8 cellular contexts compared by ENCODE assay signal in the genomic region with DNA sequence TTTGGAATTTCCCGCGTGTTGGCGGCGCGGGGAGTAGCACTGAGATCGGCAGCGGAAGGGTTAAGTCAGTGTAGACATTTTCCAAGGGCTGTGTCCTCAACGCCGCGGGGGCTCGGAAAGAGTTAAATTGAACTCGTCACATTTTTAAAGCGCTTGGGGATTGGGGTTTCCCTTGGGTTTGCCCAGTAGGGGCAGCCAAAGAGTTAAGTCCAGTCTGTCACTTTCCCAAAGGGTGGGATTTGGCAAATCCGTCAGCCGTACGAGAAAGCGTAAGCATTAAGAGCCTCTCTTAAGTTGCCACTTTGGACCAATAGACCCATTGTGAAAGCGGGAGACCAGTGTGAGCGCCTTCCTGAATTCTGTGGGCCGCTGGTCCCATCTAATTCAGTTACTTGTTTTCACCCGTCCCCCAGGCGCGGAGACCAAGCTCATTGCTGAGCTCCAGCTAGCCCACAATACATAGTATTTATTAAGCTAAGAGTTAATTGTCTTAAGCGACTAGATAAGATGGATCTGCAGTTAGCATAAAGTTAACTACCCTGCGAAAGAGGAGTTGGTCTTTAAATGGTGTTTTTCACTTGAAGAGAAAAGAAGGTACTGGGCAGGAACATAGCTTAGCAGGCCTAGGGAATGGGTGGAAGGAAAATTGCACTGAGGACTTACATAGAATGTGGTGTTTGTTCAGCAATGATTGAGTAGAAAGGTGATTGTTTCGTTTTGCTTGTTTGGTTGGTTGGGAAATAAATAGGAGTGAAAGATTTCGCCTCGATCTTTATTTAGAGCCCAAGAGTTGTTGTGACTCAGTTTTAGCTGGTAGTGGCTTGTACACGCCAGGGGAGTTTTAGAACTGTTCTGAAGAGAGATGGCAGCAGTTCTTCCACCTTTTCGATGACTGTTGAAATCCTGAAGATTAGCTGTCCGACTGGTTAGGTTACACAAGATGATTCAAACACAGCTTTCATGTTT. TPM values are rescaled to one million over a fixed set of nuclear protein-coding genes. Genes with fewer than 3 reads are reported as not detected.
A peak's percentile ranks its signal among the peaks of the same experiment; 100 is the strongest.
DNase-seq lines count a peak whose midpoint lies in the region; ATAC-seq and TF ChIP-seq lines count a peak whose summit lies in the region.

No MANE protein-coding gene starts in this region.

- peaks cover 37% of the 10 kb centered on the region for H4K20me1 ChIP-seq in DND-41 (ENCODE audit: insufficient read depth, low read length)

- POLR2A ChIA-PET in activated CD4-positive, alpha-beta memory T cell treated with anti-CD3 and anti-CD28 coated beads for 36 hours (lab: Charles Lee): interaction anchor here (0.6 to 4.9 kb wide), 17 partner anchors 11 to 655 kb away, joined by 3 to 119 read pairs (median 4); partner anchors contain the start of genes BHLHE40 and EDEM1

- H3K79me2 ChIP-seq in DND-41 (ENCODE audit: insufficient read depth, low read length): peaks cover 60% of the 10 kb centered on the region

- peak overlapping the region; percentile 73 for H2AFZ ChIP-seq in DND-41 (ENCODE audit: low read depth, low read length)

- H3K4me3 ChIP-seq in DND-41 (ENCODE audit: low read depth in 1 of 2, low read length in 2 of 2): peak overlapping the region; percentile 76 to 100
- H3K4me3 ChIP-seq in endodermal cell (ENCODE audit: low read length): peak overlapping the region; percentile 95

- peak overlapping the region; percentile 89 for H3K9ac ChIP-seq in DND-41 (ENCODE audit: low read depth, low read length)
- H3K9ac ChIP-seq in endodermal cell (ENCODE audit: extremely low read depth, low read length, poor library complexity, severe bottlenecking): peak overlapping the region; percentile 89

- peaks cover 10% of the 10 kb centered on the region for H3K36me3 Mint-ChIP-seq in activated CD4-positive, alpha-beta memory T cell treated with anti-CD3 and anti-CD28 coated beads for 36 hours
- H3K36me3 Mint-ChIP-seq in endodermal cell (ENCODE audit: low read depth) (peaks cover 6% of the 10 kb centered on the region), memory B cell (peaks cover 2% of the 10 kb centered on the region)

- peak overlapping the region; percentile 85 for H3K4me3 Mint-ChIP-seq in activated CD4-positive, alpha-beta memory T cell treated with anti-CD3 and anti-CD28 coated beads for 36 hours
- peak overlapping the region; percentile 98 for H3K4me3 Mint-ChIP-seq in endodermal cell
- peak overlapping the region; percentile 78 for H3K4me3 Mint-ChIP-seq in memory B cell

- H3K4me1 ChIP-seq in DND-41 (ENCODE audit: insufficient read depth, low read length) (peaks cover 47% of the 10 kb centered on the region), endodermal cell (ENCODE audit: control insufficient read depth, insufficient read depth, low read length) (no peaks in the 10 kb centered on the region)

- H3K36me3 ChIP-seq in DND-41 (ENCODE audit: insufficient read depth, low read length) (peaks cover 19% of the 10 kb centered on the region), KOPT-K1 (ENCODE audit: insufficient read depth, low read length) (peaks cover 15% of the 10 kb centered on the region; the same call in 1 of the 2 replicates), endodermal cell (ENCODE audit: control insufficient read depth, insufficient read depth, low read length) (no peaks in the 10 kb centered on the region)

- H3K27ac ChIP-seq in DND-41 (ENCODE audit: low read length) (peak overlapping the region; percentile 84), KOPT-K1 (ENCODE audit: low read depth, low read length, poor library complexity, severe bottlenecking) (peak overlapping the region; percentile 78), endodermal cell (ENCODE audit: low read depth, low read length) (peak overlapping the region; percentile 85), substantia nigra (ENCODE audit: low read depth, low read length, poor library complexity, severe bottlenecking) (peak overlapping the region; percentile 88)

- CTCF ChIA-PET in activated CD4-positive, alpha-beta memory T cell treated with anti-CD3 and anti-CD28 coated beads for 36 hours (lab: Charles Lee): interaction anchor here (0.7 to 2.9 kb wide), 16 partner anchors 8 to 713 kb away, joined by 3 to 18 read pairs (median 4); partner anchors contain the start of gene EDEM1

- H3K27me3 Mint-ChIP-seq in activated CD4-positive, alpha-beta memory T cell treated with anti-CD3 and anti-CD28 coated beads for 36 hours: no peaks in the 10 kb centered on the region
- H3K27me3 Mint-ChIP-seq in endodermal cell (ENCODE audit: insufficient read depth): no peaks in the 10 kb centered on the region
- no peaks in the 10 kb centered on the region for H3K27me3 Mint-ChIP-seq in memory B cell

- peak; percentile 21 for DNase-seq in DND-41
- peak; percentile 59 for DNase-seq in activated CD4-positive, alpha-beta memory T cell treated with anti-CD3 and anti-CD28 coated beads for 36 hours
- DNase-seq in endodermal cell: peak; percentile 85
- DNase-seq in memory B cell (ENCODE audit: low spot score in 2 of 2): peak in 1 of 2 donors; percentile 24
- DNase-seq in substantia nigra (lab: John Stamatoyannopoulos, UW): peak in 32 of 49 donors; percentile 4 to 75 (median 27)

- H3K9me3 ChIP-seq in DND-41 (ENCODE audit: insufficient read depth, low read length, severe bottlenecking): no peaks in the 10 kb centered on the region
- no peaks in the 10 kb centered on the region for H3K9me3 ChIP-seq in KOPT-K1 (ENCODE audit: insufficient read depth, low read length, poor library complexity, severe bottlenecking)
- H3K9me3 ChIP-seq in endodermal cell (ENCODE audit: control insufficient read depth, low read length): no peaks in the 10 kb centered on the region

- H3K27ac Mint-ChIP-seq in activated CD4-positive, alpha-beta memory T cell treated with anti-CD3 and anti-CD28 coated beads for 36 hours: peak overlapping the region; percentile 92
- H3K27ac Mint-ChIP-seq in endodermal cell (peak overlapping the region; percentile 97), memory B cell (peak overlapping the region; percentile 90)

- H3K27me3 ChIP-seq in DND-41 (ENCODE audit: insufficient read depth, low read length, poor library complexity) (no peaks in the 10 kb centered on the region), endodermal cell (ENCODE audit: control insufficient read depth, insufficient read depth, low read length, poor library complexity, severe bottlenecking) (no peaks in the 10 kb centered on the region)

- WGBS in endodermal cell (ENCODE audit: insufficient coverage in 1 of 2, insufficient read length in 1 of 2), 2 experiments: 14 to 17% methylated on average over 21 to 31 of the region's 31 CpGs

- intact Hi-C loops in activated CD4-positive, alpha-beta memory T cell treated with anti-CD3 and anti-CD28 coated beads for 36 hours (cut with micrococcal nuclease): loop anchor here (1.0 to 10.0 kb wide), 15 partner anchors 13 to 1946 kb away; partner anchors contain the start of genes CRBN, EDEM1, ITPR1 and SETMAR

- ATAC-seq in DND-41 (ENCODE audit: insufficient read depth, low read depth): peak; percentile 5; the same call in 1 of the 3 replicates
- peak; percentile 21 for ATAC-seq in GM21528 (IDR thresholded peaks at IDR 0.05; ENCODE audit: low FRiP score, unreplicated experiment)
- peak; percentile 28 for ATAC-seq in memory B cell (ENCODE audit: low read depth)
- no peak for ATAC-seq in GM18858 (IDR thresholded peaks at IDR 0.05; ENCODE audit: unreplicated experiment)

- H3K4me2 ChIP-seq in DND-41 (ENCODE audit: insufficient read depth, low read length): peak overlapping the region; percentile 76

- H3K4me1 Mint-ChIP-seq in activated CD4-positive, alpha-beta memory T cell treated with anti-CD3 and anti-CD28 coated beads for 36 hours (ENCODE audit: low read depth): peaks cover 44% of the 10 kb centered on the region
- peaks cover 14% of the 10 kb centered on the region for H3K4me1 Mint-ChIP-seq in endodermal cell
- peaks cover 25% of the 10 kb centered on the region for H3K4me1 Mint-ChIP-seq in memory B cell

- TF ChIP-seq CTCF in DND-41 (IDR thresholded peaks at IDR 0.05; ENCODE audit: borderline replicate concordance, extremely low read depth, low read length, poor library complexity, severe bottlenecking): peak; percentile 6
- no peak for TF ChIP-seq CTCF in endodermal cell (conservative IDR thresholded peaks at IDR 0.05)

- H3K9me3 Mint-ChIP-seq in activated CD4-positive, alpha-beta memory T cell treated with anti-CD3 and anti-CD28 coated beads for 36 hours: no peaks in the 10 kb centered on the region
- H3K9me3 Mint-ChIP-seq in endodermal cell (no peaks in the 10 kb centered on the region), memory B cell (no peaks in the 10 kb centered on the region)

RNA-seq across cellular contexts. Expression of gene ARL8B, which starts 0.9 kb away (rescaled TPM):
- total RNA-seq in activated CD4-positive, alpha-beta memory T cell treated with anti-CD3 and anti-CD28 coated beads for 36 hours: 10 to 100 TPM; 55.4 to 58.5 TPM
- total RNA-seq in endodermal cell: 10 to 100 TPM; 31.2 to 37.3 TPM
- polyA plus RNA-seq in endodermal cell (2013, experiment 1 of 2): 68.3 TPM
- polyA plus RNA-seq in endodermal cell (2013, experiment 2 of 2): 61.1 TPM
